Comparison of ENCODE assay signal across 8 cellular contexts in genomic region chr12:52020539-52021336, GRCh38. TPM values are rescaled to one million over a fixed set of nuclear protein-coding genes. Genes with fewer than 3 reads are reported as not detected.
DNase-seq lines count a peak whose midpoint lies in the region; ATAC-seq lines count a peak whose summit lies in the region.

No MANE protein-coding gene starts in this region.

- H3K9me3 ChIP-seq in HUES64 (ENCODE audit: insufficient read depth, low read depth, low read length): no peaks in the 10 kb centered on the region

- intact Hi-C loops in left cardiac atrium (cut with DNase I): no loop called here

- no peak overlapping the region for H3K27ac ChIP-seq in HUES64 (ENCODE audit: low read depth, low read length)

- peak in 1 of 2 donors; percentile 3 for ATAC-seq in left cardiac atrium
- ATAC-seq in GM18870 (IDR thresholded peaks at IDR 0.05; ENCODE audit: unreplicated experiment): no peak
- no peak for ATAC-seq in GM21367 (IDR thresholded peaks at IDR 0.05; ENCODE audit: unreplicated experiment)

- H3K4me1 ChIP-seq in HUES64 (ENCODE audit: insufficient read depth, low read length): peaks cover 4% of the 10 kb centered on the region; the same call in 1 of the 2 replicates

- no peaks in the 10 kb centered on the region for H3K36me3 ChIP-seq in HUES64 (ENCODE audit: insufficient read depth, low read length)

- no peak overlapping the region for H3K9ac ChIP-seq in HUES64 (ENCODE audit: low read depth, low read length)

- H3K27me3 ChIP-seq in HUES64 (ENCODE audit: insufficient read depth, low read length): peaks cover 58% of the 10 kb centered on the region

- H3K4me3 ChIP-seq in HUES64 (ENCODE audit: low read length): peak overlapping the region; percentile 21; the same call in 1 of the 2 replicates

- DNase-seq in GM03348 (ENCODE audit: low spot score): peak; percentile 70
- DNase-seq in RKO (ENCODE audit: low spot score): peak; percentile 28
- peak in 3 of 4 experiments; percentile 11 to 60 (median 38) for DNase-seq in activated naive CD4-positive, alpha-beta T cell (lab: John Stamatoyannopoulos, UW)
- peak; percentile 61 for DNase-seq in left cardiac atrium
- DNase-seq in stimulated activated CD4-positive, alpha-beta T cell treated with anti-CD3 and anti-CD28 coated beads, Interleukin-15, amount 100 ng/mL, for 24 hours: peak; percentile 72

- 29% methylated on average over 9 of the region's 9 CpGs for WGBS in HUES64

RNA-seq across cellular contexts. Expression of gene TAMALIN, which starts 14.0 kb away (rescaled TPM):
- polyA plus RNA-seq in HUES64 (2013, experiment 1 of 2): 3.0 TPM
- polyA plus RNA-seq in HUES64 (2013, experiment 2 of 2): 3.4 TPM
- total RNA-seq in left cardiac atrium: 10 to 100 TPM; 25.3 to 44.0 TPM

RNA-seq across cellular contexts. Expression of gene NR4A1, which starts 30.5 kb away (rescaled TPM):
- 10.8 TPM for polyA plus RNA-seq in HUES64 (2013, experiment 1 of 2)
- 15.4 TPM for polyA plus RNA-seq in HUES64 (2013, experiment 2 of 2)
- total RNA-seq in left cardiac atrium: 100 to 1,000 TPM in 1 of 2 donors, 10 to 100 TPM in 1; 85.6 to 172 TPM

RNA-seq across cellular contexts. Expression of gene ATG101, which starts 49.0 kb away (rescaled TPM):
- polyA plus RNA-seq in HUES64 (2013, experiment 1 of 2): 25.8 TPM
- 27.5 TPM for polyA plus RNA-seq in HUES64 (2013, experiment 2 of 2)
- 10 to 100 TPM; 25.2 to 28.7 TPM for total RNA-seq in left cardiac atrium

RNA-seq across cellular contexts. Expression of gene SMIM41, which starts 58.8 kb away (rescaled TPM):
- not detected for polyA plus RNA-seq in HUES64 (2013, experiment 1 of 2)
- polyA plus RNA-seq in HUES64 (2013, experiment 2 of 2): not detected
- total RNA-seq in left cardiac atrium: under 1 TPM in 1 of 2 donors, not detected in 1; 0.27 TPM
